ENCODE assay signal across 10 cellular contexts in genomic region chr5:10317825-10318682, GRCh38. TPM values are rescaled to one million over a fixed set of nuclear protein-coding genes. Genes with fewer than 3 reads are reported as not detected.
A peak's percentile ranks its signal among the peaks of the same experiment; 100 is the strongest.
DNase-seq lines count a peak whose midpoint lies in the region; ATAC-seq and TF ChIP-seq lines count a peak whose summit lies in the region.
"Had no signal": no experiment of that assay in that cellular context is flagged by ENCODE, and none has a peak within 500 bp of the region (broad histone marks: within the 10 kb centered on the region; RNA-seq: fewer than 3 reads in every experiment).

No MANE protein-coding gene starts in this region.

- no peak overlapping the region for H3K27ac ChIP-seq in foreskin keratinocyte

- CTCF ChIA-PET in HEK293T (lab: Yijun Ruan, JAX): no interaction called here

- no peaks in the 10 kb centered on the region for H3K27me3 ChIP-seq in foreskin keratinocyte

- peak in 1 of 2 donors; percentile 26 for DNase-seq in foreskin keratinocyte
- DNase-seq in germinal center (ENCODE audit: low spot score): no peak
- DNase-seq in SIG-M5 (lab: John Stamatoyannopoulos, UW): no peak
- no peak for DNase-seq in HEK293T (ENCODE audit: extremely low spot score)
- DNase-seq in NCI-H345 treated with DMSO at 0.1 percent for 48 hours (lab: John Stamatoyannopoulos, UW; ENCODE audit: unreplicated experiment): no peak
- DNase-seq: CD8-positive, alpha-beta T cell; NCI-H226 had no signal

- ATAC-seq in GM18519 (IDR thresholded peaks at IDR 0.05; ENCODE audit: low FRiP score, unreplicated experiment): peak; percentile 53
- ATAC-seq in GM21528 (IDR thresholded peaks at IDR 0.05; ENCODE audit: low FRiP score, unreplicated experiment): peak; percentile 67
- peak; percentile 53 for ATAC-seq in HG03442 (IDR thresholded peaks at IDR 0.05; ENCODE audit: unreplicated experiment)
- ATAC-seq in foreskin keratinocyte: peak; percentile 60
- ATAC-seq: CD8-positive, alpha-beta T cell had no signal

- peaks cover 6% of the 10 kb centered on the region for H3K4me1 ChIP-seq in foreskin keratinocyte

- TF ChIP-seq CTCF in foreskin keratinocyte (conservative IDR thresholded peaks at IDR 0.05): no peak

- POLR2A ChIA-PET in HEK293T (lab: Yijun Ruan, JAX): interaction anchor here (3.3 kb wide), 1 partner anchor 35 kb away, joined by 12 read pairs; the partner anchor contains the start of gene MARCHF6

TF ChIP-seq in HEK293T, 16 proteins besides CTCF, POLR2A, EP300 and RAD21:
- TF ChIP-seq ARNT (IDR thresholded peaks at IDR 0.05): no peak
- TF ChIP-seq FOXK2 (IDR thresholded peaks at IDR 0.05): no peak
- no peak for TF ChIP-seq PKNOX1 (IDR thresholded peaks at IDR 0.05)
- no peak for TF ChIP-seq FOXM1 (IDR thresholded peaks at IDR 0.05; ENCODE audit: borderline replicate concordance)
- TF ChIP-seq HDGF (IDR thresholded peaks at IDR 0.05; ENCODE audit: borderline replicate concordance): no peak
- TF ChIP-seq TARDBP (IDR thresholded peaks at IDR 0.05): no peak
- TF ChIP-seq FOXA1 (IDR thresholded peaks at IDR 0.05): no peak
- TF ChIP-seq CTBP1 (IDR thresholded peaks at IDR 0.05; ENCODE audit: borderline replicate concordance): no peak
- TF ChIP-seq SUZ12 (IDR thresholded peaks at IDR 0.05): no peak
- no peak for TF ChIP-seq L3MBTL2 (conservative IDR thresholded peaks at IDR 0.05)
- no peak for TF ChIP-seq BHLHE40 (IDR thresholded peaks at IDR 0.05; ENCODE audit: borderline replicate concordance)
- no peak for TF ChIP-seq ELF4 (IDR thresholded peaks at IDR 0.05)
- no peak for TF ChIP-seq ZNF384 (IDR thresholded peaks at IDR 0.05)
- no peak for TF ChIP-seq SP1 (IDR thresholded peaks at IDR 0.05)
- no peak for TF ChIP-seq NFRKB (IDR thresholded peaks at IDR 0.05)
- no peak for TF ChIP-seq LEF1 (IDR thresholded peaks at IDR 0.05; ENCODE audit: borderline replicate concordance)
TF ChIP-seq in HEK293T: peak in this region for 0.

RNA-seq across cellular contexts. Expression of gene CMBL, which starts 10.4 kb away (rescaled TPM):
- total RNA-seq in foreskin keratinocyte: 16.4 and 17.8 TPM in 2 replicates
- polyA plus RNA-seq in foreskin keratinocyte: 18.0 and 20.9 TPM in 2 replicates
- total RNA-seq: CD8-positive, alpha-beta T cell had no signal

RNA-seq across cellular contexts. Expression of gene MARCHF6, which starts 35.4 kb away (rescaled TPM):
- 67.7 and 68.4 TPM in 2 replicates for total RNA-seq in foreskin keratinocyte
- 27.4 and 32.7 TPM in 2 replicates for polyA plus RNA-seq in foreskin keratinocyte
